In the genomic region with DNA sequence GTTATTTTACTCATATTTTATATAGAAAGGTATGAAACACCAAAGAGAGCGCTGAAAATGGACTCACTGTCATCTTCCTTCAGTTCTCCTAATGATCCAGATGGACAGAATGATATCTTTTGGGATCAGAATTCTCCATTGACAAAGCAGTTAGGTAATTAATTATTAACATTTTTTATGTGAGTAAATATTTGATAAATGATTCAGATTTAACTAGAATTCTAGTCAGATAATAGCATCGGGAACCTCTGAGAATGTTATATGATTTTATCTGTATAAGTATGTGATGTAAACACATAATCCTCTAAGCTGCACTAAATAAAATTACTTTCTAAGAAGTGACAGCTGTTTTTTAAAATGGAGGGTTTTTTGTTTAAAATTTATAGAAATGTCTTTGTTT, we compare ENCODE assay signal across 15 cellular contexts. TPM values are rescaled to one million over a fixed set of nuclear protein-coding genes. Genes with fewer than 3 reads are reported as not detected.
DNase-seq lines count a peak whose midpoint lies in the region; ATAC-seq and TF ChIP-seq lines count a peak whose summit lies in the region.
"Had no signal": no experiment of that assay in that cellular context is flagged by ENCODE, and none has a peak within 500 bp of the region (broad histone marks: within the 10 kb centered on the region; RNA-seq: fewer than 3 reads in every experiment).

No MANE protein-coding gene starts in this region.

- no peak for TF ChIP-seq EP300 in SK-N-SH (IDR thresholded peaks at IDR 0.05; ENCODE audit: borderline replicate concordance in 1 of 2, low read depth in 1 of 2, low read length in 1 of 2)

- POLR2A ChIA-PET in HCT116 (lab: Charles Lee), result no interaction called here
- POLR2A ChIA-PET in SK-N-SH (lab: Yijun Ruan, JAX), result no interaction called here

- TF ChIP-seq CTCF in HCT116 (IDR thresholded peaks at IDR 0.05 in 2 of 3, conservative IDR thresholded peaks at IDR 0.05 in 1 of 3; ENCODE audit: borderline replicate concordance in 1 of 3, insufficient read depth in 1 of 3, low read depth in 2 of 3, low read length in 2 of 3) (no peak), SK-N-SH (IDR thresholded peaks at IDR 0.05) (no peak), right atrium auricular region (IDR thresholded peaks at IDR 0.05) (no peak)

- H3K36me3 ChIP-seq in HCT116 (ENCODE audit: control insufficient read depth in 1 of 2, insufficient read depth in 2 of 2, low read length in 2 of 2), result peaks cover 6 to 21% of the 10 kb centered on the region in 2 experiments; a peak in 1 of 4 replicates
- peaks cover 36 to 43% of the 10 kb centered on the region in 2 experiments for H3K36me3 ChIP-seq in SK-N-SH (replicated peaks in 1 of 2; ENCODE audit: control insufficient read depth in 1 of 2, insufficient read depth in 2 of 2, low read length in 1 of 2)
- H3K36me3 ChIP-seq in mesenchymal stem cell (ENCODE audit: control insufficient read depth in 1 of 2, insufficient read depth in 2 of 2, low read depth in 1 of 2, low read length in 2 of 2), result peaks cover 0 to 34% of the 10 kb centered on the region in 2 experiments
- peaks cover 18% of the 10 kb centered on the region for H3K36me3 ChIP-seq in right atrium auricular region
- H3K36me3 ChIP-seq: ovary, thoracic aorta had no signal

- no peak overlapping the region for H4K8ac ChIP-seq in mesenchymal stem cell (ENCODE audit: low read length)

- H3K4ac ChIP-seq in mesenchymal stem cell (ENCODE audit: low read depth in 1 of 2, low read length in 2 of 2), result no peak overlapping the region

- no peak overlapping the region for H4K91ac ChIP-seq in mesenchymal stem cell (ENCODE audit: low read length)

- RAD21 ChIA-PET in HCT116 (lab: Charles Lee; ENCODE audit: low non-redundant PET in 1 of 2, low total read pairs in 2 of 2, uncharacterized antibody in 2 of 2, unreplicated experiment in 2 of 2), result no interaction called here

- no peaks in the 10 kb centered on the region for H3K27me3 ChIP-seq in HCT116 (ENCODE audit: insufficient read depth, low read length)
- H3K27me3 ChIP-seq in SK-N-SH (ENCODE audit: insufficient read depth), result no peaks in the 10 kb centered on the region
- no peaks in the 10 kb centered on the region for H3K27me3 ChIP-seq in mesenchymal stem cell (ENCODE audit: control insufficient read depth in 1 of 2, insufficient read depth in 1 of 2, low read length in 2 of 2)
- no peaks in the 10 kb centered on the region for H3K27me3 ChIP-seq in right atrium auricular region
- H3K27me3 ChIP-seq: breast epithelium, ovary had no signal

- no peak overlapping the region for H2BK120ac ChIP-seq in mesenchymal stem cell (ENCODE audit: low read depth, low read length)

- H3K27ac ChIP-seq in HCT116 (ENCODE audit: low read depth, low read length), result no peak overlapping the region
- peak overlapping the region; percentile 39 to 91 for H3K27ac ChIP-seq in SK-N-SH (ENCODE audit: low read depth in 2 of 2, low read length in 1 of 2)
- no peak overlapping the region for H3K27ac ChIP-seq in mesenchymal stem cell (ENCODE audit: low read length, poor library complexity, severe bottlenecking)
- no peak overlapping the region for H3K27ac ChIP-seq in right atrium auricular region
- H3K27ac ChIP-seq: breast epithelium, ovary, thoracic aorta had no signal

- H3K79me2 ChIP-seq in HCT116 (ENCODE audit: insufficient read depth, low read length), result peaks cover 31% of the 10 kb centered on the region
- H3K79me2 ChIP-seq in SK-N-SH (ENCODE audit: insufficient read depth), result peaks cover 57% of the 10 kb centered on the region

- H3K9me3 ChIP-seq in HCT116 (ENCODE audit: control insufficient read depth in 1 of 2, insufficient read depth in 1 of 2, low read depth in 1 of 2, low read length in 2 of 2) (no peaks in the 10 kb centered on the region), SK-N-SH (no peaks in the 10 kb centered on the region), mesenchymal stem cell (ENCODE audit: control insufficient read depth, low read length) (no peaks in the 10 kb centered on the region), right atrium auricular region (no peaks in the 10 kb centered on the region)
- H3K9me3 ChIP-seq: breast epithelium, ovary, thoracic aorta had no signal

- no peak for TF ChIP-seq RAD21 in HCT116 (IDR thresholded peaks at IDR 0.05; ENCODE audit: low read depth)
- no peak for TF ChIP-seq RAD21 in SK-N-SH (IDR thresholded peaks at IDR 0.05; ENCODE audit: low read length)

- H3K4me3 ChIP-seq in HCT116 (replicated peaks in 1 of 2; ENCODE audit: low read depth in 1 of 2, low read length in 2 of 2) (no peak overlapping the region; a peak in 1 of 4 replicates), SK-N-SH (ENCODE audit: low read depth in 2 of 2, low read length in 1 of 2) (peak overlapping the region; percentile 77 to 94; a peak in 2 of 4 replicates), mesenchymal stem cell (ENCODE audit: insufficient read depth in 1 of 2, low read depth in 1 of 2, low read length in 2 of 2) (peak overlapping the region in 1 of 2 experiments; percentile 31), right atrium auricular region (no peak overlapping the region)
- H3K4me3 ChIP-seq: ovary had no signal

- 38% methylated on average over 2 of the region's 2 CpGs for WGBS in SK-N-SH (ENCODE audit: low lambda C conversion rate)
- 83% methylated on average over 1 of the region's 2 CpGs for WGBS in mesenchymal stem cell

- no peaks in the 10 kb centered on the region for H3K9me2 ChIP-seq in HCT116 (ENCODE audit: insufficient read depth)
- H3K9me2 ChIP-seq in SK-N-SH, result no peaks in the 10 kb centered on the region

- no peak overlapping the region for H3K9ac ChIP-seq in HCT116 (ENCODE audit: low read length)
- H3K9ac ChIP-seq in SK-N-SH, result peak overlapping the region; percentile 96; the same call in 1 of the 2 replicates
- H3K9ac ChIP-seq in mesenchymal stem cell (ENCODE audit: low read length), result peak overlapping the region; percentile 43

- H3K14ac ChIP-seq in mesenchymal stem cell (ENCODE audit: low read length in 2 of 2), result no peak overlapping the region

- peaks cover 37% of the 10 kb centered on the region for H3F3A ChIP-seq in SK-N-SH (replicated peaks; ENCODE audit: insufficient read depth)

- H2AFZ ChIP-seq in HCT116 (ENCODE audit: low read depth, low read length, poor library complexity, severe bottlenecking) (no peak overlapping the region), SK-N-SH (ENCODE audit: low read depth) (no peak overlapping the region), mesenchymal stem cell (ENCODE audit: low read depth, low read length) (no peak overlapping the region)

- H3K79me1 ChIP-seq in mesenchymal stem cell (replicated peaks; ENCODE audit: low read length, poor library complexity, severe bottlenecking), result no peaks in the 10 kb centered on the region

- no peaks in the 10 kb centered on the region for H4K20me1 ChIP-seq in HCT116 (ENCODE audit: insufficient read depth)
- no peaks in the 10 kb centered on the region for H4K20me1 ChIP-seq in SK-N-SH (ENCODE audit: insufficient read depth)

- no peak overlapping the region for H2BK5ac ChIP-seq in mesenchymal stem cell (ENCODE audit: low read depth, low read length, poor library complexity, severe bottlenecking)

- H2AK5ac ChIP-seq in mesenchymal stem cell (ENCODE audit: low read length, severe bottlenecking), result no peak overlapping the region

- ATAC-seq in HCT116 (no peak), HG03095 (IDR thresholded peaks at IDR 0.05; ENCODE audit: unreplicated experiment) (no peak)

- no peak overlapping the region for H2BK12ac ChIP-seq in mesenchymal stem cell (ENCODE audit: low read length in 2 of 2)

- peak; percentile 27 for DNase-seq in ACHN
- no peak for DNase-seq in HCT116 (ENCODE audit: low read depth, low spot score)
- no peak for DNase-seq in SK-N-SH
- no peak for DNase-seq in mesenchymal stem cell
- no peak for DNase-seq in right atrium auricular region (ENCODE audit: low spot score)
- DNase-seq in NCI-H748 treated with DMSO at 0.1 percent for 48 hours (lab: John Stamatoyannopoulos, UW), result no peak
- DNase-seq in NCI-H146 (lab: John Stamatoyannopoulos, UW), result no peak
- DNase-seq: activated gamma-delta T cell, NCI-H1417 treated with DMSO at 0.1 percent for 48 hours, NCI-H510A, SHP77 had no signal

- H3K4me1 ChIP-seq in HCT116 (ENCODE audit: control insufficient read depth in 1 of 2, insufficient read depth in 2 of 2, low read length in 2 of 2), result peaks cover 3 to 15% of the 10 kb centered on the region in 2 experiments; a peak in 2 of 4 replicates
- peaks cover 4 to 31% of the 10 kb centered on the region in 2 experiments; a peak in 2 of 4 replicates for H3K4me1 ChIP-seq in SK-N-SH (ENCODE audit: control insufficient read depth in 1 of 2, insufficient read depth in 2 of 2, low read depth in 1 of 2, low read length in 1 of 2)
- peaks cover 4% of the 10 kb centered on the region for H3K4me1 ChIP-seq in mesenchymal stem cell (ENCODE audit: control insufficient read depth, insufficient read depth, low read depth, low read length)
- H3K4me1 ChIP-seq in right atrium auricular region, result peaks cover 0 to 13% of the 10 kb centered on the region in 2 donors
- H3K4me1 ChIP-seq: breast epithelium had no signal

- intact Hi-C loops in HCT116 (cut with micrococcal nuclease), result no loop called here

- no peak overlapping the region for H2BK15ac ChIP-seq in mesenchymal stem cell (ENCODE audit: low read depth, poor library complexity, severe bottlenecking)

- peak overlapping the region; percentile 79; the same call in 1 of the 2 replicates for H3K4me2 ChIP-seq in HCT116 (ENCODE audit: low read length)
- peak overlapping the region; percentile 93 for H3K4me2 ChIP-seq in SK-N-SH
- H3K4me2 ChIP-seq in mesenchymal stem cell (ENCODE audit: low read length, poor library complexity, severe bottlenecking), result no peak overlapping the region

- TF ChIP-seq POLR2A in HCT116 (IDR thresholded peaks at IDR 0.05; ENCODE audit: borderline replicate concordance, extremely low read depth, insufficient read depth, insufficient read length), result no peak

- CTCF ChIA-PET in HCT116 (lab: Charles Lee), result no interaction called here
- CTCF ChIA-PET in SK-N-SH (lab: Yijun Ruan, JAX), result no interaction called here

- in situ Hi-C loops in ACHN (cut with HindIII; ENCODE audit: low pct_ligation_motif_present, low pct_unique_long_range_greater_than_20kb, low sequenced_read_pairs), result no loop called here

- no peak overlapping the region for H3K18ac ChIP-seq in mesenchymal stem cell (ENCODE audit: low read depth in 1 of 2, low read length in 2 of 2)

- BruUV-seq in HCT116 (replicated peaks; lab: Mats Ljungman, UMichigan), result no TSS peak

- H3K23ac ChIP-seq in mesenchymal stem cell (ENCODE audit: low read length in 2 of 2), result no peak overlapping the region

TF ChIP-seq in SK-N-SH, 30 proteins besides CTCF, POLR2A, EP300 and RAD21 (continues in another document):
- no peak for TF ChIP-seq TAF1 (IDR thresholded peaks at IDR 0.05; ENCODE audit: borderline replicate concordance, low read depth, low read length)
- TF ChIP-seq GABPA (IDR thresholded peaks at IDR 0.05; ENCODE audit: low read depth), result no peak

RNA-seq across cellular contexts. Expression of a gene that starts 2.0 kb away (rescaled TPM):
- total RNA-seq in HCT116 (2021; ENCODE audit: unreplicated experiment) (9.6 TPM), right atrium auricular region (1 to 10 TPM; 7.0 to 7.7 TPM)
- polyA plus RNA-seq in HCT116 (2012), result 1.9 and 2.9 TPM in 2 replicates
- 6.8 and 8.2 TPM in 2 replicates for polyA plus RNA-seq in SK-N-SH (2012; rRNA removed)
- polyA plus RNA-seq in SK-N-SH (2012; cell fraction: cytosol; rRNA removed), result 8.7 and 11.7 TPM in 2 replicates
- 6.9 and 11.9 TPM in 2 replicates for polyA plus RNA-seq in SK-N-SH (2012; cell fraction: nucleus; rRNA removed)
- polyA plus RNA-seq in mesenchymal stem cell (2013, experiment 1 of 2), result 9.2 TPM
- 9.5 TPM for polyA plus RNA-seq in mesenchymal stem cell (2013, experiment 2 of 2)

Comparison
In these comparisons a context has a peak if more than half of its experiments do, and no peak if none do; other contexts are left out.
1. H3K27ac ChIP-seq: peak in SK-N-SH (2 of 2); none in HCT116 (single experiment), mesenchymal stem cell (single experiment) and right atrium auricular region (0 of 2).
2. H3K4me3 ChIP-seq: peak in SK-N-SH (2 of 2); none in HCT116 (0 of 2) and right atrium auricular region (0 of 2).